In genomic region chr12:93441617-93442410, GRCh38 we compare ENCODE assay signal across 8 cellular contexts. TPM values are rescaled to one million over a fixed set of nuclear protein-coding genes. Genes with fewer than 3 reads are reported as not detected.
DNase-seq lines count a peak whose midpoint lies in the region; ATAC-seq, FAIRE-seq and TF ChIP-seq lines count a peak whose summit lies in the region.

Gene UBE2N, minus strand, starts transcription at chr12:93441947. Its CDS starts 63 bp downstream, at chr12:93441884.

- H3K4me3 Mint-ChIP-seq in WTC11 = peak within 1 kb of the TSS; percentile 95

- POLR2A ChIA-PET in WTC11 (lab: Charles Lee) = interaction anchor here (1.0 to 1.2 kb wide), 2 partner anchors 25 to 129 kb away, joined by 3 to 4 read pairs; partner anchors contain the start of gene MRPL42

- peaks cover 49% of the 10 kb centered on the region for H3K4me1 Mint-ChIP-seq in WTC11

- ATAC-seq in HG03175 (IDR thresholded peaks at IDR 0.05; ENCODE audit: unreplicated experiment) (peak; percentile 82), WTC11 (peak; percentile 86)

- H3K27ac Mint-ChIP-seq in WTC11 = peak within 1 kb of the TSS; percentile 99

- 0 to 1% (median 0%) methylated on average over 65 to 105 of the region's 105 CpGs for WGBS in small intestine, 3 donors

- TF ChIP-seq CTCF in WTC11 (IDR thresholded peaks at IDR 0.05) (no peak), bronchial epithelial cell (IDR thresholded peaks at IDR 0.05; ENCODE audit: insufficient read depth, low read length, severe bottlenecking) (no peak)

- H3K36me3 ChIP-seq in bronchial epithelial cell (ENCODE audit: control insufficient read depth, insufficient read depth, low read length) (no peaks in the 10 kb centered on the region), small intestine (ENCODE audit: control insufficient read depth in 2 of 2, insufficient read depth in 2 of 2, low read length in 2 of 2) (no peaks in the 10 kb centered on the region)

- in situ Hi-C loops in GM18951 (cut with MboI; ENCODE audit: low sequenced_read_pairs, unreplicated experiment) = no loop called here

- H3K27me3 ChIP-seq in bronchial epithelial cell (ENCODE audit: control insufficient read depth, insufficient read depth, low read length) = no peaks in the 10 kb centered on the region
- no peaks in the 10 kb centered on the region for H3K27me3 ChIP-seq in small intestine (ENCODE audit: control insufficient read depth in 2 of 2, insufficient read depth in 2 of 2, low read length in 2 of 2)

- H3K9me3 Mint-ChIP-seq in WTC11 = no peaks in the 10 kb centered on the region

- FAIRE-seq in bronchial epithelial cell (lab: Jason Lieb, UNC) = no peak
- no peak for FAIRE-seq in small intestine (lab: Jason Lieb, UNC)

- H3K4me3 ChIP-seq in bronchial epithelial cell (ENCODE audit: low read depth, low read length) (peak within 1 kb of the TSS; percentile 78), small intestine (ENCODE audit: low read depth in 1 of 2, low read length in 2 of 2) (peak within 1 kb of the TSS; percentile 92 to 100)

- H3K4me1 ChIP-seq in small intestine (ENCODE audit: control insufficient read depth in 2 of 2, insufficient read depth in 1 of 2, low read depth in 1 of 2, low read length in 1 of 2) = peaks cover 0 to 8% of the 10 kb centered on the region in 2 donors

- no peaks in the 10 kb centered on the region for H3K27me3 Mint-ChIP-seq in WTC11 (ENCODE audit: low read depth)

- no peaks in the 10 kb centered on the region for H3K36me3 Mint-ChIP-seq in WTC11

- peak; percentile 96 for DNase-seq in AG08396 (ENCODE audit: low spot score)
- peak; percentile 89 for DNase-seq in NCI-H226
- DNase-seq in WTC11 (ENCODE audit: low spot score) = peak; percentile 94
- DNase-seq in bronchial epithelial cell (ENCODE audit: low read depth) = peak; percentile 80
- peak; percentile 97 for DNase-seq in iPS-NIHi11 (ENCODE audit: low spot score)
- DNase-seq in small intestine = peak; percentile 96

- CTCF ChIA-PET in WTC11 (lab: Charles Lee) = interaction anchor here (1.0 kb wide), 1 partner anchor 25 kb away, joined by 4 read pairs; the partner anchor contains the start of gene MRPL42

- H3K27ac ChIP-seq in small intestine (ENCODE audit: low read depth in 1 of 2, low read length in 1 of 2) = peak within 1 kb of the TSS; percentile 84 to 91

- no peaks in the 10 kb centered on the region for H3K9me3 ChIP-seq in small intestine (ENCODE audit: control insufficient read depth, low read depth)

- peak; percentile 95 for TF ChIP-seq POLR2A in GM18951 (IDR thresholded peaks at IDR 0.05; ENCODE audit: extremely low read depth, insufficient read depth, insufficient read length)

TF ChIP-seq in WTC11, 78 proteins besides CTCF, POLR2A, EP300 and RAD21 (continues in another document):
- peak; percentile 67 for TF ChIP-seq FOXP4 (CRISPR knock-in tag; IDR thresholded peaks at IDR 0.05)
- TF ChIP-seq ZNF512 (CRISPR knock-in tag; IDR thresholded peaks at IDR 0.05; ENCODE audit: borderline replicate concordance) = no peak
- TF ChIP-seq, protein P1, sequence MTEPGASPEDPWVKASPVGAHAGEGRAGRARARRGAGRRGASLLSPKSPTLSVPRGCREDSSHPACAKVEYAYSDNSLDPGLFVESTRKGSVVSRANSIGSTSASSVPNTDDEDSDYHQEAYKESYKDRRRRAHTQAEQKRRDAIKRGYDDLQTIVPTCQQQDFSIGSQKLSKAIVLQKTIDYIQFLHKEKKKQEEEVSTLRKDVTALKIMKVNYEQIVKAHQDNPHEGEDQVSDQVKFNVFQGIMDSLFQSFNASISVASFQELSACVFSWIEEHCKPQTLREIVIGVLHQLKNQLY (CRISPR knock-in tag; IDR thresholded peaks at IDR 0.05) = peak; percentile 90; the same call in 1 of the 2 replicates
- TF ChIP-seq, protein P2, sequence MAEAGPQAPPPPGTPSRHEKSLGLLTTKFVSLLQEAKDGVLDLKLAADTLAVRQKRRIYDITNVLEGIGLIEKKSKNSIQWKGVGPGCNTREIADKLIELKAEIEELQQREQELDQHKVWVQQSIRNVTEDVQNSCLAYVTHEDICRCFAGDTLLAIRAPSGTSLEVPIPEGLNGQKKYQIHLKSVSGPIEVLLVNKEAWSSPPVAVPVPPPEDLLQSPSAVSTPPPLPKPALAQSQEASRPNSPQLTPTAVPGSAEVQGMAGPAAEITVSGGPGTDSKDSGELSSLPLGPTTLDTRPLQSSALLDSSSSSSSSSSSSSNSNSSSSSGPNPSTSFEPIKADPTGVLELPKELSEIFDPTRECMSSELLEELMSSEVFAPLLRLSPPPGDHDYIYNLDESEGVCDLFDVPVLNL (CRISPR knock-in tag; IDR thresholded peaks at IDR 0.05; ENCODE audit: borderline replicate concordance, low read depth) = no peak
- TF ChIP-seq E2F1 (CRISPR knock-in tag; IDR thresholded peaks at IDR 0.05) = peak; percentile 37; the same call in 1 of the 2 replicates
- 0 out of 2 replicates have a peak, but pooled peaks have one; percentile 55 for TF ChIP-seq ZNF416 (CRISPR knock-in tag; IDR thresholded peaks at IDR 0.05)
- TF ChIP-seq ZNF232 (CRISPR knock-in tag; IDR thresholded peaks at IDR 0.05) = 0 out of 2 replicates have a peak, but pooled peaks have one; percentile 61
- TF ChIP-seq, protein P3, sequence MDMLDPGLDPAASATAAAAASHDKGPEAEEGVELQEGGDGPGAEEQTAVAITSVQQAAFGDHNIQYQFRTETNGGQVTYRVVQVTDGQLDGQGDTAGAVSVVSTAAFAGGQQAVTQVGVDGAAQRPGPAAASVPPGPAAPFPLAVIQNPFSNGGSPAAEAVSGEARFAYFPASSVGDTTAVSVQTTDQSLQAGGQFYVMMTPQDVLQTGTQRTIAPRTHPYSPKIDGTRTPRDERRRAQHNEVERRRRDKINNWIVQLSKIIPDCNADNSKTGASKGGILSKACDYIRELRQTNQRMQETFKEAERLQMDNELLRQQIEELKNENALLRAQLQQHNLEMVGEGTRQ (CRISPR knock-in tag; IDR thresholded peaks at IDR 0.05) = no peak
- TF ChIP-seq KAT7 (CRISPR knock-in tag; IDR thresholded peaks at IDR 0.05; ENCODE audit: borderline replicate concordance) = peak; percentile 78; the same call in 1 of the 2 replicates
- TF ChIP-seq RORB (CRISPR knock-in tag; IDR thresholded peaks at IDR 0.05) = no peak
- no peak; the same call in none of the 2 replicates for TF ChIP-seq SP1 (CRISPR knock-in tag; conservative IDR thresholded peaks at IDR 0.05)
- TF ChIP-seq ZBTB21 (CRISPR knock-in tag; IDR thresholded peaks at IDR 0.05; ENCODE audit: borderline replicate concordance) = peak; percentile 74
- peak; percentile 57; the same call in 1 of the 2 replicates for TF ChIP-seq ATF3 (CRISPR knock-in tag; conservative IDR thresholded peaks at IDR 0.05)
- peak; percentile 89; the same call in 1 of the 2 replicates for TF ChIP-seq MAX (CRISPR knock-in tag; IDR thresholded peaks at IDR 0.05)
- no peak for TF ChIP-seq GRHL2 (CRISPR knock-in tag; IDR thresholded peaks at IDR 0.05; ENCODE audit: insufficient replicate concordance, severe bottlenecking)
- peak; percentile 45 for TF ChIP-seq GABPB1 (CRISPR knock-in tag; IDR thresholded peaks at IDR 0.05)

RNA-seq across cellular contexts. Expression of gene UBE2N, which starts in this region (rescaled TPM):
- total RNA-seq in WTC11 (2021) (183 to 195 TPM (median 185 TPM) in 3 replicates), bronchial epithelial cell (22.9 and 73.1 TPM in 2 replicates)
- polyA plus RNA-seq in small intestine = 10 to 100 TPM; 47.0 to 70.4 (median 49.4) TPM

Comparison
In these comparisons a context has a peak if more than half of its experiments do, and no peak if none do; other contexts are left out.
1. Peak in every context shown above with its lines: DNase-seq, ATAC-seq, H3K4me3 ChIP-seq and H3K27ac ChIP-seq.